In the genomic region with DNA sequence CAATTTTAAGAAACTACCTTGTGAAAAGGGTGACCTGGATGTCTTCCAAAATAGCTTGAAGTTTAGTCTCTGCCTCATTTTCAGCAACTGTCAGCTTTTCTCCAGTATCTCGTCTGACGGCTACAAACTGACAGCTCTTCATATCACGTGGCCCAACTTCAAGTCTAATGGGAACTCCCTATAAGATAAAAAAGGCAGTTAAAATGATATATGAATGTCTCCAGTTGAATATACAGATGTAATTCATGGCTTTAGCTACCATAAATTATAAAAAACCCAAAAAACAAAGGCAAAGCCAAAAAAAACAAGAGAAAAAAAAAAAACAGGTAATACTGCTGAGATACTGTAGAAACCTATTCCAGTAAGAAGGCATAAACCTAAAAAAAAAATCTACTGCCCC, we compare ENCODE assay signal across 1 cellular context.
TF ChIP-seq lines count a peak whose summit lies in the region.

No MANE protein-coding gene starts in this region.

TF ChIP-seq in K562, 482 proteins besides CTCF, POLR2A, EP300 and RAD21 (continued from another document):
- TF ChIP-seq, protein P1, sequence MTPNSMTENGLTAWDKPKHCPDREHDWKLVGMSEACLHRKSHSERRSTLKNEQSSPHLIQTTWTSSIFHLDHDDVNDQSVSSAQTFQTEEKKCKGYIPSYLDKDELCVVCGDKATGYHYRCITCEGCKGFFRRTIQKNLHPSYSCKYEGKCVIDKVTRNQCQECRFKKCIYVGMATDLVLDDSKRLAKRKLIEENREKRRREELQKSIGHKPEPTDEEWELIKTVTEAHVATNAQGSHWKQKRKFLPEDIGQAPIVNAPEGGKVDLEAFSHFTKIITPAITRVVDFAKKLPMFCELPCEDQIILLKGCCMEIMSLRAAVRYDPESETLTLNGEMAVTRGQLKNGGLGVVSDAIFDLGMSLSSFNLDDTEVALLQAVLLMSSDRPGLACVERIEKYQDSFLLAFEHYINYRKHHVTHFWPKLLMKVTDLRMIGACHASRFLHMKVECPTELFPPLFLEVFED (CRISPR knock-in tag; conservative IDR thresholded peaks at IDR 0.05): no peak
- TF ChIP-seq TRIM24 (IDR thresholded peaks at IDR 0.05) (no peak), WHSC1 (IDR thresholded peaks at IDR 0.05; ENCODE audit: low read length) (no peak), RHOXF2B (CRISPR knock-in tag; conservative IDR thresholded peaks at IDR 0.05) (no peak), CBFB (CRISPR knock-in tag; IDR thresholded peaks at IDR 0.05) (no peak), BHLHE40 (IDR thresholded peaks at IDR 0.05; ENCODE audit: low read length) (0 out of 2 replicates have a peak, but pooled peaks have one; percentile 17), HMG20B (CRISPR knock-in tag; IDR thresholded peaks at IDR 0.05) (no peak), MAFF (IDR thresholded peaks at IDR 0.05; ENCODE audit: low read length) (peak; percentile 20; the same call in 1 of the 2 replicates), IFI16 (CRISPR knock-in tag; IDR thresholded peaks at IDR 0.05) (no peak), MECOM (CRISPR knock-in tag; IDR thresholded peaks at IDR 0.05) (0 out of 2 replicates have a peak, but pooled peaks have one; percentile 64), ZNF41 (CRISPR knock-in tag; conservative IDR thresholded peaks at IDR 0.05) (no peak), CBX3 (IDR thresholded peaks at IDR 0.05; ENCODE audit: borderline replicate concordance in 1 of 2, low read length in 2 of 2) (no peak), KLF13 (tag; IDR thresholded peaks at IDR 0.05; ENCODE audit: borderline replicate concordance, low read depth) (no peak), ZNF609 (CRISPR knock-in tag; IDR thresholded peaks at IDR 0.05; ENCODE audit: borderline replicate concordance) (no peak), RB1 (IDR thresholded peaks at IDR 0.05; ENCODE audit: low read depth) (no peak), MEF2D (tag; conservative IDR thresholded peaks at IDR 0.05; ENCODE audit: low read depth) (no peak), ARHGAP35 (IDR thresholded peaks at IDR 0.05; ENCODE audit: partially characterized antibody) (peak; percentile 60)
- TF ChIP-seq, protein P2, sequence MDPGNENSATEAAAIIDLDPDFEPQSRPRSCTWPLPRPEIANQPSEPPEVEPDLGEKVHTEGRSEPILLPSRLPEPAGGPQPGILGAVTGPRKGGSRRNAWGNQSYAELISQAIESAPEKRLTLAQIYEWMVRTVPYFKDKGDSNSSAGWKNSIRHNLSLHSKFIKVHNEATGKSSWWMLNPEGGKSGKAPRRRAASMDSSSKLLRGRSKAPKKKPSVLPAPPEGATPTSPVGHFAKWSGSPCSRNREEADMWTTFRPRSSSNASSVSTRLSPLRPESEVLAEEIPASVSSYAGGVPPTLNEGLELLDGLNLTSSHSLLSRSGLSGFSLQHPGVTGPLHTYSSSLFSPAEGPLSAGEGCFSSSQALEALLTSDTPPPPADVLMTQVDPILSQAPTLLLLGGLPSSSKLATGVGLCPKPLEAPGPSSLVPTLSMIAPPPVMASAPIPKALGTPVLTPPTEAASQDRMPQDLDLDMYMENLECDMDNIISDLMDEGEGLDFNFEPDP (CRISPR knock-in tag; IDR thresholded peaks at IDR 0.05): no peak
- TF ChIP-seq, protein P3, sequence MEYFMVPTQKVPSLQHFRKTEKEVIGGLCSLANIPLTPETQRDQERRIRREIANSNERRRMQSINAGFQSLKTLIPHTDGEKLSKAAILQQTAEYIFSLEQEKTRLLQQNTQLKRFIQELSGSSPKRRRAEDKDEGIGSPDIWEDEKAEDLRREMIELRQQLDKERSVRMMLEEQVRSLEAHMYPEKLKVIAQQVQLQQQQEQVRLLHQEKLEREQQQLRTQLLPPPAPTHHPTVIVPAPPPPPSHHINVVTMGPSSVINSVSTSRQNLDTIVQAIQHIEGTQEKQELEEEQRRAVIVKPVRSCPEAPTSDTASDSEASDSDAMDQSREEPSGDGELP (CRISPR knock-in tag; IDR thresholded peaks at IDR 0.05; ENCODE audit: borderline replicate concordance): no peak
- TF ChIP-seq, protein P4, sequence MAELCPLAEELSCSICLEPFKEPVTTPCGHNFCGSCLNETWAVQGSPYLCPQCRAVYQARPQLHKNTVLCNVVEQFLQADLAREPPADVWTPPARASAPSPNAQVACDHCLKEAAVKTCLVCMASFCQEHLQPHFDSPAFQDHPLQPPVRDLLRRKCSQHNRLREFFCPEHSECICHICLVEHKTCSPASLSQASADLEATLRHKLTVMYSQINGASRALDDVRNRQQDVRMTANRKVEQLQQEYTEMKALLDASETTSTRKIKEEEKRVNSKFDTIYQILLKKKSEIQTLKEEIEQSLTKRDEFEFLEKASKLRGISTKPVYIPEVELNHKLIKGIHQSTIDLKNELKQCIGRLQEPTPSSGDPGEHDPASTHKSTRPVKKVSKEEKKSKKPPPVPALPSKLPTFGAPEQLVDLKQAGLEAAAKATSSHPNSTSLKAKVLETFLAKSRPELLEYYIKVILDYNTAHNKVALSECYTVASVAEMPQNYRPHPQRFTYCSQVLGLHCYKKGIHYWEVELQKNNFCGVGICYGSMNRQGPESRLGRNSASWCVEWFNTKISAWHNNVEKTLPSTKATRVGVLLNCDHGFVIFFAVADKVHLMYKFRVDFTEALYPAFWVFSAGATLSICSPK (IDR thresholded peaks at IDR 0.05; ENCODE audit: borderline replicate concordance): no peak
